8 cellular contexts compared by ENCODE assay signal in the genomic region with DNA sequence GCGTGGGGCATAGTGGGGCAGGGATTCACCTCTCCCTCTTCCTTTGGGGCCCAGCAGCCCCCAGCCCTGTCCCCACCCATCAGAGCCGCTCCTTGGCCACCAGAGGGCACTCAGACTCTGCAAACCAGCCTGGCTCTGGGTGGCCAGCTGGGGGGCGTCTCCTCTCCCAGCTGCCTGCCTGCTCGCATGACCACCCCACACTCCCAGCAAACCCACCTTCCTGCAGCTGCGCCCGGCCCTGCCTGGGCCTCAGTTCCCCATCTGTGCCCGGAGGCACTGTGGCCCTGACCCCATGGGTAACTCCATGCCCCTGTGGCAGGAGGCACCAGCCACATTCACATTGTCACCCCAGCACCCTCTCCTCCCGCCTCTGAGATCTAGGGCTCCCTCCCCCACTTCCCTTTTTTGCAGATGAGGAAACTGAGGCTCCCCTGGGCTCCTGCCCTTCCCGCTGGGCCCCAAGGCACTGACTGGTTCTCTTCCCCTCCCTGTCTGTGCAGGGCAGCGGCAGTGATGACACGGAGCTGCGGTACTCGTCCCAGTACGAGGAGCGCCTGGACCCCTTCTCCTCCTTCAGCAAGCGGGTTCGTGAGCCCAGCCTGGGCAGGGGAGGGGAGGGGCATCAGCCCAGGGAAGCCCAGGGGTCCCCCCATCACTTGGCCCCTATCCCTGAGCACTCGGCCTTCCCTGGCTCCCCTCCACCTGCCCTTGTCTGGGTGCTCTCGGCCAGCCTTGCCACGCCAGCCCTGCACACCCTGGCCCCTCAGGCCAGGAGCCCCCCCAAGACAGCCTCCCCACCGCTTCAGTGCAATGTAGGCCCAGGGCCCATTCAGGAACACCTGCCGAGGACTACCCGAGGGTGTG. TPM values are rescaled to one million over a fixed set of nuclear protein-coding genes. Genes with fewer than 3 reads are reported as not detected.
DNase-seq lines count a peak whose midpoint lies in the region; ATAC-seq and TF ChIP-seq lines count a peak whose summit lies in the region.

No MANE protein-coding gene starts in this region.

- POLR2A ChIA-PET in Caco-2 (lab: Charles Lee), result interaction anchor here (0.6 kb wide), 1 partner anchor 113 kb away, joined by 4 read pairs; no protein-coding TSS in a partner anchor

- H3K27ac ChIP-seq in hepatocyte, result no peak overlapping the region

- H4K20me1 ChIP-seq in hepatocyte (ENCODE audit: insufficient read depth, poor library complexity, severe bottlenecking), result no peaks in the 10 kb centered on the region

- no peaks in the 10 kb centered on the region for H3K9me3 ChIP-seq in Caco-2
- H3K9me3 ChIP-seq in hepatocyte (ENCODE audit: low read depth), result no peaks in the 10 kb centered on the region

- no peak overlapping the region for H2AFZ ChIP-seq in hepatocyte

- 63% methylated on average over 21 of the region's 23 CpGs for WGBS in hepatocyte (ENCODE audit: low lambda C conversion rate, missing lambda C conversion rate)

- H3K4me1 Mint-ChIP-seq in Caco-2 (ENCODE audit: low read depth, unreplicated experiment), result peaks cover 1% of the 10 kb centered on the region

- ATAC-seq in GM19467 (IDR thresholded peaks at IDR 0.05; ENCODE audit: unreplicated experiment) (peak; percentile 66), HG03139 (IDR thresholded peaks at IDR 0.05; ENCODE audit: unreplicated experiment) (no peak)

- DNase-seq in Caco-2 (peak; percentile 73 to 79), LHCN-M2 (ENCODE audit: low read depth) (peak; percentile 62), SKM-1 treated with dmso at 0.1 percent for 144 hours (lab: John Stamatoyannopoulos, UW; ENCODE audit: unreplicated experiment) (peak; percentile 89), anterior cingulate cortex (lab: John Stamatoyannopoulos, UW) (peak in 45 of 58 donors; percentile 7 to 51 (median 25)), hepatocyte (ENCODE audit: low spot score) (peak; percentile 81)
- DNase-seq in stimulated activated CD4-positive, alpha-beta T cell treated with anti-CD3 and anti-CD28 coated beads, Interleukin-15, amount 100 ng/mL, for 48 hours (ENCODE audit: low read depth in 2 of 2), result peak; percentile 31 to 60

- CTCF ChIA-PET in Caco-2 (lab: Charles Lee), result interaction anchor here (0.6 to 1.4 kb wide), 4 partner anchors 107 to 114 kb away, joined by 3 to 9 read pairs (median 4); no protein-coding TSS in a partner anchor

- no peaks in the 10 kb centered on the region for H3K9me3 Mint-ChIP-seq in Caco-2 (ENCODE audit: unreplicated experiment)

- H3K79me2 ChIP-seq in hepatocyte, result no peaks in the 10 kb centered on the region

- no peak overlapping the region for H3K4me3 ChIP-seq in Caco-2 (ENCODE audit: low read depth, low read length)
- H3K4me3 ChIP-seq in hepatocyte, result no peak overlapping the region

- peak overlapping the region; percentile 61 for H3K4me2 ChIP-seq in hepatocyte

- H3K9me2 ChIP-seq in hepatocyte (replicated peaks; ENCODE audit: insufficient read depth), result no peaks in the 10 kb centered on the region

- no peaks in the 10 kb centered on the region for H3K4me1 ChIP-seq in Caco-2
- no peaks in the 10 kb centered on the region for H3K4me1 ChIP-seq in hepatocyte (ENCODE audit: insufficient read depth)

- TF ChIP-seq CTCF in Caco-2 (IDR thresholded peaks at IDR 0.05; ENCODE audit: insufficient read depth in 1 of 2, low read depth in 1 of 2, low read length in 1 of 2, severe bottlenecking in 1 of 2, unreplicated experiment in 1 of 2) (peak; percentile 92 to 96), hepatocyte (IDR thresholded peaks at IDR 0.05; ENCODE audit: poor library complexity) (peak; percentile 90)

- no peaks in the 10 kb centered on the region for H3K27me3 Mint-ChIP-seq in Caco-2 (ENCODE audit: insufficient read depth, unreplicated experiment)

- no peak overlapping the region for H3K27ac Mint-ChIP-seq in Caco-2 (ENCODE audit: unreplicated experiment)

- no peak overlapping the region for H3K4me3 Mint-ChIP-seq in Caco-2 (ENCODE audit: unreplicated experiment)

- H3K36me3 Mint-ChIP-seq in Caco-2 (ENCODE audit: insufficient read depth, unreplicated experiment), result peaks cover 8% of the 10 kb centered on the region

- H3K27me3 ChIP-seq in Caco-2 (replicated peaks; ENCODE audit: control insufficient read depth, insufficient read depth, low read length) (no peaks in the 10 kb centered on the region), hepatocyte (no peaks in the 10 kb centered on the region)

- intact Hi-C loops in Caco-2 (cut with micrococcal nuclease; ENCODE audit: unreplicated experiment), result loop anchor here (1.0 to 10.0 kb wide), 2 partner anchors 111 to 175 kb away; no protein-coding TSS in a partner anchor

- no TSS peak for BruUV-seq in Caco-2 (replicated peaks; lab: Mats Ljungman, UMichigan)

- H3K36me3 ChIP-seq in Caco-2 (ENCODE audit: control insufficient read depth, insufficient read depth, low read length) (no peaks in the 10 kb centered on the region), hepatocyte (replicated peaks; ENCODE audit: insufficient read depth, low read depth) (no peaks in the 10 kb centered on the region)

RNA-seq across cellular contexts. Expression of a gene that starts 6.9 kb away (rescaled TPM):
- total RNA-seq in Caco-2 (2022), result 8.1 and 10.6 TPM in 2 replicates
- 11.9 and 25.8 TPM in 2 replicates for total RNA-seq in LHCN-M2 (2014; rRNA removed)
- polyA plus RNA-seq in LHCN-M2 (2012), result 7.4 TPM
- 3.2 and 3.8 TPM in 2 replicates for total RNA-seq in hepatocyte
- 6.7 and 7.1 TPM in 2 replicates for polyA plus RNA-seq in hepatocyte

Comparison
In these comparisons a context has a peak if more than half of its experiments do, and no peak if none do; other contexts are left out.
1. DNase-seq: peak in every context shown above with its lines; median percentile 89 in SKM-1 treated with dmso at 0.1 percent for 144 hours; 81 in hepatocyte; 76 in Caco-2; 62 in LHCN-M2; 46 in stimulated activated CD4-positive, alpha-beta T cell treated with anti-CD3 and anti-CD28 coated beads, Interleukin-15, amount 100 ng/mL, for 48 hours; 25 in anterior cingulate cortex.